Comparison of ENCODE assay signal across 1 cellular context in genomic region chr17:43360739-43361498, GRCh38.
A peak's percentile ranks its signal among the peaks of the same experiment; 100 is the strongest.
TF ChIP-seq lines count a peak whose summit lies in the region.

No MANE protein-coding gene starts in this region.

TF ChIP-seq in GM12878, 131 proteins besides CTCF, POLR2A, EP300 and RAD21 (continued from another document):
- TF ChIP-seq CEBPZ (IDR thresholded peaks at IDR 0.05; ENCODE audit: low read depth, low read length) (peak; percentile 82), CHD4 (IDR thresholded peaks at IDR 0.05) (no peak), ESRRA (IDR thresholded peaks at IDR 0.05; ENCODE audit: low read length) (no peak; the same call in 1 of the 2 replicates), KDM1A (IDR thresholded peaks at IDR 0.05; ENCODE audit: borderline replicate concordance) (no peak), KAT2A (conservative IDR thresholded peaks at IDR 0.05; ENCODE audit: control insufficient read depth, low read depth, low read length) (no peak; the same call in 1 of the 2 replicates)
